ENCODE assay signal across 22 cellular contexts in genomic region chr1:228177936-228178710, GRCh38. TPM values are rescaled to one million over a fixed set of nuclear protein-coding genes. Genes with fewer than 3 reads are reported as not detected.
DNase-seq lines count a peak whose midpoint lies in the region; ATAC-seq and TF ChIP-seq lines count a peak whose summit lies in the region.
"Had no signal": no experiment of that assay in that cellular context is flagged by ENCODE, and none has a peak within 500 bp of the region (broad histone marks: within the 10 kb centered on the region; RNA-seq: fewer than 3 reads in every experiment).

No MANE protein-coding gene starts in this region.

- no peaks in the 10 kb centered on the region for H3K27me3 ChIP-seq in thyroid gland
- H3K27me3 ChIP-seq: vagina had no signal

- no peak for TF ChIP-seq CTCF in thyroid gland (IDR thresholded peaks at IDR 0.05)

- H3K4me3 Mint-ChIP-seq in dendritic cell treated with granulocyte-macrophage colony-stimulating factor and Interleukin-4, amounts not matched to agents 40 ng/mL and 50 ng/mL, for 4 days = no peak overlapping the region
- H3K4me3 Mint-ChIP-seq in naive B cell = peak overlapping the region in 1 of 8 donors; percentile 18
- no peak overlapping the region for H3K4me3 Mint-ChIP-seq in activated naive CD8-positive, alpha-beta T cell treated with anti-CD3 and anti-CD28 coated beads for 36 hours
- H3K4me3 Mint-ChIP-seq: naive thymus-derived CD4-positive, alpha-beta T cell; stimulated activated naive CD8-positive, alpha-beta T cell treated with anti-CD3 and anti-CD28 coated beads, Interleukin-15, Interleukin-2, amounts not matched to agents 100 ng/mL and 50 ng/mL, for 24 hours had no signal

- H3K4me1 ChIP-seq in thyroid gland = peaks cover 0 to 4% of the 10 kb centered on the region in 2 donors

- peaks cover 7 to 10% of the 10 kb centered on the region in 2 donors for H3K36me3 ChIP-seq in thyroid gland

- no peak for TF ChIP-seq POLR2A in thyroid gland (IDR thresholded peaks at IDR 0.05)

- H3K27ac ChIP-seq in thyroid gland = peak overlapping the region in 2 of 3 donors; percentile 48 to 54
- H3K27ac ChIP-seq: vagina had no signal

- no peaks in the 10 kb centered on the region for H3K9me3 Mint-ChIP-seq in dendritic cell treated with granulocyte-macrophage colony-stimulating factor and Interleukin-4, amounts not matched to agents 40 ng/mL and 50 ng/mL, for 4 days
- H3K9me3 Mint-ChIP-seq in naive B cell = no peaks in the 10 kb centered on the region
- no peaks in the 10 kb centered on the region for H3K9me3 Mint-ChIP-seq in activated naive CD8-positive, alpha-beta T cell treated with anti-CD3 and anti-CD28 coated beads for 36 hours
- H3K9me3 Mint-ChIP-seq: activated T-helper 2 cell treated with anti-CD3 and anti-CD28 coated beads, Interferon-gamma antibody, Interleukin-2, Interleukin-4, amounts not matched to agents 10 μg/mL and 5 μg/mL and 100 μg/mL, durations not matched to agents 14 hours and 24 hours and 36 hours; naive thymus-derived CD4-positive, alpha-beta T cell; stimulated activated naive CD8-positive, alpha-beta T cell treated with anti-CD3 and anti-CD28 coated beads, Interleukin-15, Interleukin-2, amounts not matched to agents 100 ng/mL and 50 ng/mL, for 24 hours had no signal

- peaks cover 19% of the 10 kb centered on the region for H3K36me3 Mint-ChIP-seq in dendritic cell treated with granulocyte-macrophage colony-stimulating factor and Interleukin-4, amounts not matched to agents 40 ng/mL and 50 ng/mL, for 4 days (ENCODE audit: low read depth)
- H3K36me3 Mint-ChIP-seq in naive B cell = peaks cover 0 to 5% of the 10 kb centered on the region in 2 donors
- H3K36me3 Mint-ChIP-seq in activated naive CD8-positive, alpha-beta T cell treated with anti-CD3 and anti-CD28 coated beads for 36 hours = no peaks in the 10 kb centered on the region

- ATAC-seq in naive B cell (ENCODE audit: low read depth in 2 of 2) (no peak), HG03469 (IDR thresholded peaks at IDR 0.05; ENCODE audit: unreplicated experiment) (no peak)
- ATAC-seq: naive thymus-derived CD4-positive, alpha-beta T cell; SK-N-SH treated with all-trans-retinoic acid at 6 μM for 48 hours had no signal

- no peaks in the 10 kb centered on the region for H3K9me3 ChIP-seq in thyroid gland
- H3K9me3 ChIP-seq: vagina had no signal

- DNase-seq in activated CD8-positive, alpha-beta memory T cell treated with anti-CD3 and anti-CD28 coated beads for 24 hours = peak; percentile 5
- DNase-seq in activated CD8-positive, alpha-beta memory T cell treated with anti-CD3 and anti-CD28 coated beads, Interleukin-2, amount 50 U/mL, for 4 hours = no peak
- DNase-seq in naive B cell = no peak
- no peak for DNase-seq in thyroid gland
- DNase-seq in NCI-H526 (lab: John Stamatoyannopoulos, UW) = no peak
- DNase-seq in activated naive CD8-positive, alpha-beta T cell treated with anti-CD3 and anti-CD28 coated beads for 36 hours = no peak
- DNase-seq: 8988T; activated CD4-positive, CD25-positive, alpha-beta regulatory T cell; Calu3; mammary epithelial cell; naive thymus-derived CD4-positive, alpha-beta T cell; NCI-H146; NCI-H2171; NCI-H69; T-helper 9 cell had no signal

- no peak overlapping the region for H3K4me3 ChIP-seq in thyroid gland (replicated peaks in 1 of 3)
- H3K4me3 ChIP-seq: vagina had no signal

- no peaks in the 10 kb centered on the region for H3K27me3 Mint-ChIP-seq in dendritic cell treated with granulocyte-macrophage colony-stimulating factor and Interleukin-4, amounts not matched to agents 40 ng/mL and 50 ng/mL, for 4 days
- no peaks in the 10 kb centered on the region for H3K27me3 Mint-ChIP-seq in naive B cell
- H3K27me3 Mint-ChIP-seq in activated naive CD8-positive, alpha-beta T cell treated with anti-CD3 and anti-CD28 coated beads for 36 hours = no peaks in the 10 kb centered on the region
- H3K27me3 Mint-ChIP-seq: naive thymus-derived CD4-positive, alpha-beta T cell; progenitor cell of endocrine pancreas; stimulated activated naive CD8-positive, alpha-beta T cell treated with anti-CD3 and anti-CD28 coated beads, Interleukin-15, Interleukin-2, amounts not matched to agents 100 ng/mL and 50 ng/mL, for 24 hours had no signal

- WGBS in thyroid gland, 2 donors = 80 to 88% methylated on average over 10 of the region's 10 CpGs

- H3K4me1 Mint-ChIP-seq in dendritic cell treated with granulocyte-macrophage colony-stimulating factor and Interleukin-4, amounts not matched to agents 40 ng/mL and 50 ng/mL, for 4 days (ENCODE audit: low read depth) = peaks cover 21% of the 10 kb centered on the region
- H3K4me1 Mint-ChIP-seq in naive B cell = peaks cover 0 to 11% (median 7%) of the 10 kb centered on the region in 3 donors
- peaks cover 2% of the 10 kb centered on the region for H3K4me1 Mint-ChIP-seq in activated naive CD8-positive, alpha-beta T cell treated with anti-CD3 and anti-CD28 coated beads for 36 hours

- H3K27ac Mint-ChIP-seq in dendritic cell treated with granulocyte-macrophage colony-stimulating factor and Interleukin-4, amounts not matched to agents 40 ng/mL and 50 ng/mL, for 4 days = peak overlapping the region; percentile 58
- H3K27ac Mint-ChIP-seq in naive B cell = peak overlapping the region in 4 of 6 donors; percentile 34 to 93 (median 69)
- no peak overlapping the region for H3K27ac Mint-ChIP-seq in activated naive CD8-positive, alpha-beta T cell treated with anti-CD3 and anti-CD28 coated beads for 36 hours
- H3K27ac Mint-ChIP-seq: activated T-helper 2 cell treated with anti-CD3 and anti-CD28 coated beads, Interferon-gamma antibody, Interleukin-2, Interleukin-4, amounts not matched to agents 10 μg/mL and 5 μg/mL and 100 μg/mL, durations not matched to agents 14 hours and 24 hours and 36 hours; progenitor cell of endocrine pancreas; stimulated activated naive CD8-positive, alpha-beta T cell treated with anti-CD3 and anti-CD28 coated beads, Interleukin-15, Interleukin-2, amounts not matched to agents 100 ng/mL and 50 ng/mL, for 24 hours had no signal

- intact Hi-C loops in dendritic cell treated with granulocyte-macrophage colony-stimulating factor and Interleukin-4, amounts not matched to agents 40 ng/mL and 50 ng/mL, for 4 days (cut with micrococcal nuclease) = no loop called here
- intact Hi-C loops in thyroid gland (cut with DNase I) = no loop called here

RNA-seq across cellular contexts. Expression of gene IBA57, which starts 12.5 kb away (rescaled TPM):
- 10 to 100 TPM in 1 of 6 donors, 1 to 10 TPM in 5; 2.0 to 11.7 (median 3.1) TPM for polyA plus RNA-seq in naive B cell (ENCODE audit: low read depth in 6 of 6)
- 10 to 100 TPM in 2 of 4 donors, 1 to 10 TPM in 2; 4.0 to 15.0 (median 11.7) TPM for total RNA-seq in thyroid gland
- 10 to 100 TPM; 18.1 to 19.3 TPM for total RNA-seq in activated naive CD8-positive, alpha-beta T cell treated with anti-CD3 and anti-CD28 coated beads for 36 hours

RNA-seq across cellular contexts. Expression of gene GJC2, which starts 28.4 kb away (rescaled TPM):
- not detected for polyA plus RNA-seq in naive B cell (ENCODE audit: low read depth in 6 of 6)
- 10 to 100 TPM in 1 of 4 donors, 1 to 10 TPM in 3; 2.1 to 14.0 (median 3.8) TPM for total RNA-seq in thyroid gland
- total RNA-seq in activated naive CD8-positive, alpha-beta T cell treated with anti-CD3 and anti-CD28 coated beads for 36 hours = 1 to 10 TPM; 1.1 to 1.2 TPM
- polyA plus RNA-seq: naive thymus-derived CD4-positive, alpha-beta T cell had no signal

RNA-seq across cellular contexts. Expression of gene OBSCN, which starts 29.7 kb away (rescaled TPM):
- 1 to 10 TPM in 5 of 6 donors, under 1 TPM in 1; 0.78 to 2.5 (median 1.5) TPM for polyA plus RNA-seq in naive B cell (ENCODE audit: low read depth in 6 of 6)
- total RNA-seq in thyroid gland = 10 to 100 TPM; 24.0 to 35.1 (median 31.5) TPM
- 10 to 100 TPM; 13.7 to 14.9 TPM for total RNA-seq in activated naive CD8-positive, alpha-beta T cell treated with anti-CD3 and anti-CD28 coated beads for 36 hours

RNA-seq across cellular contexts. Expression of gene GUK1, which starts 38.0 kb away (rescaled TPM):
- 100 to 1,000 TPM; 190 to 350 (median 220) TPM for polyA plus RNA-seq in naive B cell (ENCODE audit: low read depth in 6 of 6)
- total RNA-seq in thyroid gland = 100 to 1,000 TPM; 157 to 385 (median 283) TPM
- 100 to 1,000 TPM; 294 to 304 TPM for total RNA-seq in activated naive CD8-positive, alpha-beta T cell treated with anti-CD3 and anti-CD28 coated beads for 36 hours
